Comparison of ENCODE assay signal across 8 cellular contexts in the genomic region with DNA sequence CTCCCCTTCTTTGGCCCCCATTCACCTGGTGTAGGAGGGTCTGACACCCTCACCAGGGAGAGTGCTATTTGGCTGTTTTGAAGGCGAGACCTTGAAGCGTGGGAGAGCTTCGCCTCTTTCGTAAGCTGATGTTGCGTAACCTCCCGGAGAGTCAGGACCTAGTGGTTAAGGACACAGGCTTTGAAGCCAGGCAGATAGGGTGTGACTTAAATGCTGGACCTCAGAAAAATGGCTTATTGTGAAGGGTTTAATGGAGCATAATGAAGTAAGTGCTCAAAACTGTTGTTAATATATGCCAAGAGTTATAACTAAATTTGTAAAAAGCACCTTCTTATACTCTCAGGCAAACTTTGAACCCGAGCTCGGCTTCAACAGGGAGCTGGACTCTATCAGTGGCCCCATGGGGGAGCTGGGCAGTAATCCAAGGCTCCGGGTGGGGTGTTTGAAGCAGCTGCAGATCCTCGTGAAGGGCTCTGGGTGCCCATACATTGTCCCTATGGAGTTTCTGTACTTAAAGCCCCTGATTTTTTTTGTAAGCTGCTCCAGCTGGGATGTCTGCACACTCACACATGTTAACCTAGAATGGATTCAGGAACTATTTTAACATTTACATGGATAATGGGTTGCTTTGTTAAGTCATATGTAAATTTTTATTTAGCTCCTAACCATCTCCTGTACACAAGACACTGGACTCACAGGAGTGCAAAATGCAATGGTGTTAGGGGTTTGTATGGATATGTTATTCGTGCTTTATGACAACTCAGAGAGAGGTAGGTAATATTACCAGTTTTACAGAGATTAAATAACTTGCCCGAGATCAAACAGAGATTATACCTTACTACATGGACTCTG. TPM values are rescaled to one million over a fixed set of nuclear protein-coding genes. Genes with fewer than 3 reads are reported as not detected.
DNase-seq lines count a peak whose midpoint lies in the region; ATAC-seq and TF ChIP-seq lines count a peak whose summit lies in the region.

No MANE protein-coding gene starts in this region.

- H3K4me3 ChIP-seq in SK-N-MC = peak overlapping the region; percentile 36; the same call in 1 of the 2 replicates
- H3K4me3 ChIP-seq in fibroblast of the aortic adventitia (ENCODE audit: low read depth, low read length) = peak overlapping the region; percentile 43
- no peak overlapping the region for H3K4me3 ChIP-seq in parathyroid adenoma (ENCODE audit: low read depth, low read length)

- H3K27ac ChIP-seq in SK-N-MC (no peak overlapping the region), parathyroid adenoma (peak overlapping the region; percentile 7)

- peak overlapping the region; percentile 25 for H2AFZ ChIP-seq in parathyroid adenoma

- peaks cover 14% of the 10 kb centered on the region for H3K79me2 ChIP-seq in parathyroid adenoma

- no peaks in the 10 kb centered on the region for H3K9me3 ChIP-seq in SK-N-MC (ENCODE audit: low read depth, low read length)
- H3K9me3 ChIP-seq in parathyroid adenoma (ENCODE audit: control insufficient read depth, low read length) = no peaks in the 10 kb centered on the region

- no peaks in the 10 kb centered on the region for H3K36me3 ChIP-seq in SK-N-MC (ENCODE audit: insufficient read depth, low read length)
- H3K36me3 ChIP-seq in parathyroid adenoma (ENCODE audit: control insufficient read depth, insufficient read depth, low read length) = no peaks in the 10 kb centered on the region

- DNase-seq in AG08395 (ENCODE audit: low spot score) = peak; percentile 84
- DNase-seq in SK-N-MC (ENCODE audit: low read depth, low spot score) = no peak
- peak; percentile 98 for DNase-seq in fibroblast of the aortic adventitia (ENCODE audit: low read depth)
- DNase-seq in T-helper 1 cell = no peak

- H3K4me1 ChIP-seq in parathyroid adenoma = peaks cover 12% of the 10 kb centered on the region

- TF ChIP-seq CTCF in fibroblast of the aortic adventitia (IDR thresholded peaks at IDR 0.05; ENCODE audit: insufficient read depth, low read length) (no peak), parathyroid adenoma (IDR thresholded peaks at IDR 0.05) (no peak)

- H3K9ac ChIP-seq in SK-N-MC (ENCODE audit: insufficient read length) = no peak overlapping the region
- no peak overlapping the region for H3K9ac ChIP-seq in parathyroid adenoma

- H3K4me2 ChIP-seq in parathyroid adenoma (ENCODE audit: low read length) = no peak overlapping the region

- no peaks in the 10 kb centered on the region for H3K27me3 ChIP-seq in parathyroid adenoma (ENCODE audit: control insufficient read depth, insufficient read depth, low read length)

- ATAC-seq in HG03045 (IDR thresholded peaks at IDR 0.05; ENCODE audit: unreplicated experiment) (peak; percentile 49), HG02885 (IDR thresholded peaks at IDR 0.05; ENCODE audit: poor library complexity, unreplicated experiment) (no peak), HG03460 (IDR thresholded peaks at IDR 0.05; ENCODE audit: unreplicated experiment) (no peak)

RNA-seq across cellular contexts. Expression of gene PPFIBP1, which starts 26.0 kb away (rescaled TPM):
- 131 and 211 TPM in 2 replicates for total RNA-seq in fibroblast of the aortic adventitia (ENCODE audit: low replicate concordance)

Comparison
In these comparisons a context has a peak if more than half of its experiments do, and no peak if none do; other contexts are left out.
1. DNase-seq: peak in AG08395 (single experiment) and fibroblast of the aortic adventitia (single experiment); none in SK-N-MC (single experiment) and T-helper 1 cell (0 of 5).